Comparison of ENCODE assay signal across 8 cellular contexts in the genomic region with DNA sequence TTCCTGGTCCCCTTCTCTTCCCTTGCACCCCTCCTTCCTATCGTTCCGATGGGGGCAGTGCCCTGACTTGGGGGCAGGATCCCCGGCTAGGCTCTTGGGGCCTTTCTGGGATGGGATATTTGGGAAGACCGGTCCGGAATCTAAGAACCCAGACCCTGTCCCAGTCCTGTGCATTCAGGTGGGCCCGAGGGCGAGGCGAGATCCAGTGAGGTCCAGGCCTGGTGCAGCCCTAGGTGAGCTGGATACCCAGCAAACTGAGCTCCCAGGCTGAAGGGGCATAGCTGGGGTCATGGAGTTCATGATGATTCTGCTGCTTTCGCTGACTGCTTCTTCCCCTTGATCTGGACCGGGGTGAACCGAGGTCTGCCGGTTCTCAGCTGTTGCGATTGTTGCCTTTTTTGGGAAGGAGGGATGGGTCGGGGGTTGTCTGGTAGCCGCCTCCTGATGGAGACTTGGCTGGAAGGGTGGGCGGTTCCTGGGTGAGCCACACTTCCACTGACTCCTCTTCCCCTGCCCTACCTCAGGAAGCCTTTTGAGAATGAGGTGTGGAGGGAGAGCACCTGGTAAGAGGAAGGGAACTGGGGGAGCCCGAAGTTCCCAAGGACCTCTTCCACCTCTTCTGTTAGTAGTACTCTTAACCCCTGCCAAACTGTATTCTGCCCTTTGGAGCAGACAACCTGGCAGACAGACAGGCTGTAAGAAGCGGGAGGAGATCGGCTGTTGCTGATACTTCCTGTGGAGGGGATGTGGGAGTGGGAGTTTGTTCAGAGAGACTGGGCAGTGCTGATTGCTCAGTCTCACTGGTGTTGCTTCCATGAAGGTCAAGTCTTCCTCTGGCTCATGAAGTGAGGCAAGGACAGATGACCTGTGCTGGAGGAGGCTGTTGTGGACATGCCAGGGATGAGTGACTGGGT. TPM values are rescaled to one million over a fixed set of nuclear protein-coding genes. Genes with fewer than 3 reads are reported as not detected.
DNase-seq lines count a peak whose midpoint lies in the region; ATAC-seq, FAIRE-seq and TF ChIP-seq lines count a peak whose summit lies in the region.

No MANE protein-coding gene starts in this region.

- FAIRE-seq in keratinocyte (lab: Jason Lieb, UNC), result no peak
- FAIRE-seq in HTR-8/SVneo (lab: Jason Lieb, UNC), result no peak

- peak; percentile 69 for DNase-seq in EH (ENCODE audit: low read depth)
- DNase-seq in IMR-90, result no peak
- peak in 3 of 7 donors; percentile 37 to 42 (median 39) for DNase-seq in adrenal gland
- no peak for DNase-seq in keratinocyte (ENCODE audit: low read depth, low spot score)
- DNase-seq in HTR-8/SVneo (ENCODE audit: insufficient read length, low spot score), result no peak

- 0% methylated on average over 2 of the region's 19 CpGs; no CpG with 5 or more reads in 1 of the 2 experiments for WGBS in IMR-90 (ENCODE audit: extremely low coverage in 2 of 2, insufficient read length in 1 of 2), 2 experiments
- WGBS in adrenal gland, 4 donors, result 0 to 2% (median 1%) methylated on average over 7 to 19 of the region's 19 CpGs

- peak overlapping the region; percentile 87 for H2BK5ac ChIP-seq in IMR-90 (ENCODE audit: low read depth, low read length, poor library complexity, severe bottlenecking)

- peak overlapping the region; percentile 62 for H2BK120ac ChIP-seq in IMR-90 (ENCODE audit: low read depth, low read length)

- ATAC-seq in IMR-90 (ENCODE audit: low read depth) (peak; percentile 25), HG02763 (IDR thresholded peaks at IDR 0.05; ENCODE audit: unreplicated experiment) (no peak), HG03196 (IDR thresholded peaks at IDR 0.05; ENCODE audit: unreplicated experiment) (no peak)

- H3K27ac ChIP-seq in IMR-90 (ENCODE audit: insufficient read depth, low read length), result peak overlapping the region; percentile 91
- H3K27ac ChIP-seq in adrenal gland, result peak overlapping the region in 4 of 5 donors; percentile 71 to 97 (median 92)
- H3K27ac ChIP-seq in keratinocyte (ENCODE audit: control insufficient read depth, insufficient read depth, low read length), result peak overlapping the region; percentile 85

- peak overlapping the region; percentile 98 for H3K23ac ChIP-seq in IMR-90 (ENCODE audit: low read depth, low read length)

- peaks cover 10% of the 10 kb centered on the region for H3K36me3 Mint-ChIP-seq in stimulated activated naive CD8-positive, alpha-beta T cell treated with anti-CD3 and anti-CD28 coated beads, Interleukin-15, Interleukin-2, amounts not matched to agents 100 ng/mL and 50 ng/mL, for 24 hours (ENCODE audit: low read depth)

- H4K5ac ChIP-seq in IMR-90 (ENCODE audit: low read depth, low read length), result peak overlapping the region; percentile 54

- H3K27me3 ChIP-seq in IMR-90 (ENCODE audit: control insufficient read depth, insufficient read depth, low read length), result no peaks in the 10 kb centered on the region
- no peaks in the 10 kb centered on the region for H3K27me3 ChIP-seq in adrenal gland
- H3K27me3 ChIP-seq in keratinocyte (ENCODE audit: control insufficient read depth, extremely low read depth, insufficient read depth, low read length), result no peaks in the 10 kb centered on the region

- no TSS peak for BruUV-seq in IMR-90 (replicated peaks; lab: Mats Ljungman, UMichigan)

- peak overlapping the region; percentile 84 for H4K91ac ChIP-seq in IMR-90 (ENCODE audit: insufficient read depth, low read depth, low read length)

- H2AK5ac ChIP-seq in IMR-90 (ENCODE audit: low read depth, low read length), result peak overlapping the region; percentile 100

- peak overlapping the region; percentile 74 to 84 for H4K8ac ChIP-seq in IMR-90 (ENCODE audit: low read depth in 2 of 2, low read length in 2 of 2)

- POLR2A ChIA-PET in IMR-90 (lab: Charles Lee; ENCODE audit: unreplicated experiment), result no interaction called here

- no peaks in the 10 kb centered on the region for H3K9me3 Mint-ChIP-seq in stimulated activated naive CD8-positive, alpha-beta T cell treated with anti-CD3 and anti-CD28 coated beads, Interleukin-15, Interleukin-2, amounts not matched to agents 100 ng/mL and 50 ng/mL, for 24 hours

- H3K9ac ChIP-seq in IMR-90 (ENCODE audit: low read depth, low read length) (peak overlapping the region; percentile 84), keratinocyte (ENCODE audit: control insufficient read depth, extremely low read depth, insufficient read depth, low read length) (peak overlapping the region; percentile 85)

- peaks cover 10% of the 10 kb centered on the region for H3K4me1 ChIP-seq in IMR-90 (ENCODE audit: control insufficient read depth, insufficient read depth, low read length)
- peaks cover 9 to 25% of the 10 kb centered on the region in 2 donors for H3K4me1 ChIP-seq in adrenal gland (replicated peaks in 1 of 2)
- peaks cover 57% of the 10 kb centered on the region for H3K4me1 ChIP-seq in keratinocyte (ENCODE audit: control insufficient read depth, extremely low read depth, insufficient read depth, low read length)

- no peak for TF ChIP-seq CTCF in IMR-90 (conservative IDR thresholded peaks at IDR 0.05; ENCODE audit: low read depth, low read length)
- TF ChIP-seq CTCF in adrenal gland (IDR thresholded peaks at IDR 0.05), result no peak
- TF ChIP-seq CTCF in keratinocyte (optimal IDR thresholded peaks at IDR 0.05 in 1 of 3, IDR thresholded peaks at IDR 0.05 in 1 of 3, conservative IDR thresholded peaks at IDR 0.05 in 1 of 3; ENCODE audit: extremely low read depth in 1 of 3, insufficient read depth in 2 of 3, low read length in 3 of 3), result no peak

- H2AK9ac ChIP-seq in IMR-90 (replicated peaks; ENCODE audit: low read depth, low read length, poor library complexity), result peak overlapping the region; percentile 98

- H3K4me2 ChIP-seq in IMR-90 (ENCODE audit: low read depth, low read length) (peak overlapping the region; percentile 95), keratinocyte (ENCODE audit: control insufficient read depth, extremely low read depth, insufficient read depth, low read depth, low read length) (peak overlapping the region; percentile 100)

- H2AFZ ChIP-seq in IMR-90 (replicated peaks; ENCODE audit: low read length, poor library complexity) (peak overlapping the region; percentile 100), keratinocyte (ENCODE audit: control insufficient read depth, low read length) (no peak overlapping the region)

- H3K14ac ChIP-seq in IMR-90 (replicated peaks; ENCODE audit: low read depth, low read length), result peak overlapping the region; percentile 98

- H3K27me3 Mint-ChIP-seq in stimulated activated naive CD8-positive, alpha-beta T cell treated with anti-CD3 and anti-CD28 coated beads, Interleukin-15, Interleukin-2, amounts not matched to agents 100 ng/mL and 50 ng/mL, for 24 hours, result no peaks in the 10 kb centered on the region

- H3K4me3 Mint-ChIP-seq in stimulated activated naive CD8-positive, alpha-beta T cell treated with anti-CD3 and anti-CD28 coated beads, Interleukin-15, Interleukin-2, amounts not matched to agents 100 ng/mL and 50 ng/mL, for 24 hours, result peak overlapping the region; percentile 93

- peak overlapping the region; percentile 35 for H3K18ac ChIP-seq in IMR-90 (ENCODE audit: low read depth, low read length)

- dilution Hi-C loops in IMR-90 (cut with HindIII; ENCODE audit: low sequenced_read_pairs, unreplicated experiment) (no loop called here), keratinocyte (cut with MboI; ENCODE audit: extremely low pct_ligation_motif_present, low sequenced_read_pairs) (no loop called here)

- TF ChIP-seq RAD21 in IMR-90 (IDR thresholded peaks at IDR 0.05; ENCODE audit: low read length), result no peak

- TF ChIP-seq POLR2A in IMR-90 (IDR thresholded peaks at IDR 0.05; ENCODE audit: low read depth, low read length) (no peak), adrenal gland (IDR thresholded peaks at IDR 0.05) (peak in 1 of 2 donors; percentile 34)

- H2BK15ac ChIP-seq in IMR-90 (ENCODE audit: low read depth, low read length), result peak overlapping the region; percentile 55; the same call in 1 of the 3 replicates

- H3K4me3 ChIP-seq in IMR-90 (ENCODE audit: insufficient read depth, low read depth, low read length), result peak overlapping the region; percentile 78
- peak overlapping the region; percentile 40 to 90 (median 74) for H3K4me3 ChIP-seq in adrenal gland
- H3K4me3 ChIP-seq in keratinocyte (ENCODE audit: control insufficient read depth in 2 of 3, extremely low read depth in 1 of 3, insufficient read depth in 2 of 3, low read depth in 1 of 3, low read length in 3 of 3), result peak overlapping the region; percentile 92 to 100 (median 99)

- H3K27ac Mint-ChIP-seq in stimulated activated naive CD8-positive, alpha-beta T cell treated with anti-CD3 and anti-CD28 coated beads, Interleukin-15, Interleukin-2, amounts not matched to agents 100 ng/mL and 50 ng/mL, for 24 hours, result peak overlapping the region; percentile 94

- peaks cover 30% of the 10 kb centered on the region for H4K20me1 ChIP-seq in IMR-90 (ENCODE audit: insufficient read depth, low read length)
- H4K20me1 ChIP-seq in keratinocyte (ENCODE audit: control insufficient read depth, extremely low read depth, insufficient read depth, low read length), result peaks cover 5% of the 10 kb centered on the region

- in situ Hi-C loops in IMR-90 (cut with MboI; ENCODE audit: low sequenced_read_pairs), result no loop called here

- H3K9me3 ChIP-seq in IMR-90 (ENCODE audit: control insufficient read depth, insufficient read depth, low read length) (no peaks in the 10 kb centered on the region), adrenal gland (replicated peaks in 1 of 3) (no peaks in the 10 kb centered on the region), keratinocyte (ENCODE audit: control insufficient read depth, low read depth, low read length) (no peaks in the 10 kb centered on the region)

- peaks cover 43% of the 10 kb centered on the region for H3K4me1 Mint-ChIP-seq in stimulated activated naive CD8-positive, alpha-beta T cell treated with anti-CD3 and anti-CD28 coated beads, Interleukin-15, Interleukin-2, amounts not matched to agents 100 ng/mL and 50 ng/mL, for 24 hours (ENCODE audit: low read depth)

- peak overlapping the region; percentile 39; the same call in 1 of the 2 replicates for H2BK20ac ChIP-seq in IMR-90 (ENCODE audit: low read depth, low read length)

- H3K36me3 ChIP-seq in IMR-90 (ENCODE audit: control insufficient read depth, insufficient read depth, low read length) (peaks cover 21% of the 10 kb centered on the region), adrenal gland (replicated peaks in 1 of 2) (peaks cover 0 to 16% of the 10 kb centered on the region in 2 donors), keratinocyte (ENCODE audit: control insufficient read depth in 2 of 2, extremely low read depth in 1 of 2, insufficient read depth in 2 of 2, low read length in 2 of 2) (peaks cover 18 to 19% of the 10 kb centered on the region in 2 experiments)

- CTCF ChIA-PET in IMR-90 (lab: Yijun Ruan, JAX), result no interaction called here

- H3K56ac ChIP-seq in IMR-90 (ENCODE audit: extremely low read depth, insufficient read depth, low read length), result peak overlapping the region; percentile 81

- intact Hi-C loops in IMR-90 (cut with micrococcal nuclease), result loop anchor here (5.0 kb wide), 1 partner anchor 64 kb away; the partner anchor contains the start of genes DOLK and NUP188
- intact Hi-C loops in adrenal gland (cut with DNase I), result loop anchor here (5.0 kb wide), 2 partner anchors 34 to 39 kb away; partner anchors contain the start of gene PHYHD1 (in 1 of the 2)

- peaks cover 78% of the 10 kb centered on the region for H3K79me2 ChIP-seq in keratinocyte (ENCODE audit: control insufficient read depth, insufficient read depth, low read length)

- peaks cover 28 to 77% of the 10 kb centered on the region in 2 experiments for H3K79me1 ChIP-seq in IMR-90 (ENCODE audit: low read depth in 1 of 2, low read length in 2 of 2)

- H3K9me1 ChIP-seq in IMR-90 (ENCODE audit: insufficient read depth, low read length), result peaks cover 24% of the 10 kb centered on the region
- H3K9me1 ChIP-seq in keratinocyte (ENCODE audit: control insufficient read depth, extremely low read depth, insufficient read depth, low read length), result peaks cover 4% of the 10 kb centered on the region

- H3K4ac ChIP-seq in IMR-90 (ENCODE audit: low read depth, low read length), result peak overlapping the region; percentile 98

RNA-seq across cellular contexts. Expression of gene LRRC8A, which starts 1.0 kb away (rescaled TPM):
- total RNA-seq in IMR-90 (2012; rRNA removed) (42.8 and 45.8 TPM in 2 replicates), adrenal gland (10 to 100 TPM; 29.6 to 88.3 (median 42.8) TPM)
- polyA plus RNA-seq in IMR-90 (2012; rRNA removed) (60.9 and 71.7 TPM in 2 replicates), adrenal gland (10 to 100 TPM in 2 of 3 donors, 1 to 10 TPM in 1; 9.0 to 15.7 (median 13.0) TPM), keratinocyte (88.3 to 127 TPM (median 109 TPM) in 3 replicates)
- 41.2 and 75.7 TPM in 2 replicates for polyA plus RNA-seq in IMR-90 (2012; cell fraction: cytosol; rRNA removed)
- polyA plus RNA-seq in IMR-90 (2012; cell fraction: nucleus; rRNA removed; ENCODE audit: low replicate concordance), result 27.5 and 49.9 TPM in 2 replicates
- polyA plus RNA-seq in keratinocyte (2011; ENCODE audit: low read depth), result 51.1 TPM
- polyA plus RNA-seq in keratinocyte (2011; cell fraction: cytosol; rRNA removed), result 77.7 and 119 TPM in 2 replicates
- polyA plus RNA-seq in keratinocyte (2011; cell fraction: nucleus; rRNA removed), result 143 and 183 TPM in 2 replicates
- polyA plus RNA-seq in keratinocyte (2012; ENCODE audit: low replicate concordance), result 109 and 130 TPM in 2 replicates
- polyA minus RNA-seq in keratinocyte, result 154 to 426 TPM (median 169 TPM) in 3 replicates
- polyA minus RNA-seq in keratinocyte (2011; cell fraction: cytosol; rRNA and poly(A)+ RNA removed), result 129 TPM
- polyA minus RNA-seq in keratinocyte (2011; cell fraction: nucleus; rRNA and poly(A)+ RNA removed), result 118 and 144 TPM in 2 replicates

RNA-seq across cellular contexts. Expression of gene KYAT1, which starts 1.2 kb away (rescaled TPM):
- total RNA-seq in IMR-90 (2012; rRNA removed) (5.8 and 6.8 TPM in 2 replicates), adrenal gland (10 to 100 TPM in 1 of 8 donors, 1 to 10 TPM in 7; 3.5 to 10.3 (median 8.3) TPM)
- polyA plus RNA-seq in IMR-90 (2012; rRNA removed) (8.8 and 9.5 TPM in 2 replicates), adrenal gland (1 to 10 TPM; 3.5 to 9.6 (median 5.8) TPM), keratinocyte (10.9 to 13.9 TPM (median 13.9 TPM) in 3 replicates)
- polyA plus RNA-seq in IMR-90 (2012; cell fraction: cytosol; rRNA removed), result 6.3 and 7.8 TPM in 2 replicates
- polyA plus RNA-seq in IMR-90 (2012; cell fraction: nucleus; rRNA removed; ENCODE audit: low replicate concordance), result 23.1 and 33.9 TPM in 2 replicates
- 0.94 TPM for polyA plus RNA-seq in keratinocyte (2011; ENCODE audit: low read depth)
- 7.3 and 10.5 TPM in 2 replicates for polyA plus RNA-seq in keratinocyte (2011; cell fraction: cytosol; rRNA removed)
- polyA plus RNA-seq in keratinocyte (2011; cell fraction: nucleus; rRNA removed), result 16.3 and 20.8 TPM in 2 replicates
- 5.3 and 10.5 TPM in 2 replicates for polyA plus RNA-seq in keratinocyte (2012; ENCODE audit: low replicate concordance)
- polyA minus RNA-seq in keratinocyte, result 6.9 to 19.5 TPM (median 10.4 TPM) in 3 replicates
- polyA minus RNA-seq in keratinocyte (2011; cell fraction: cytosol; rRNA and poly(A)+ RNA removed), result 9.8 TPM
- polyA minus RNA-seq in keratinocyte (2011; cell fraction: nucleus; rRNA and poly(A)+ RNA removed), result 4.2 and 5.6 TPM in 2 replicates

RNA-seq across cellular contexts. Expression of gene PHYHD1, which starts 37.8 kb away (rescaled TPM):
- 2.2 and 3.3 TPM in 2 replicates for total RNA-seq in IMR-90 (2012; rRNA removed)
- polyA plus RNA-seq in IMR-90 (2012; rRNA removed), result 8.4 and 10.0 TPM in 2 replicates
- 4.2 and 8.4 TPM in 2 replicates for polyA plus RNA-seq in IMR-90 (2012; cell fraction: cytosol; rRNA removed)
- polyA plus RNA-seq in IMR-90 (2012; cell fraction: nucleus; rRNA removed; ENCODE audit: low replicate concordance), result 18.1 and 18.9 TPM in 2 replicates
- 10 to 100 TPM; 10.5 to 56.5 (median 30.9) TPM for total RNA-seq in adrenal gland
- 10 to 100 TPM in 2 of 3 donors, 1 to 10 TPM in 1; 9.1 to 86.6 (median 64.9) TPM for polyA plus RNA-seq in adrenal gland
- polyA plus RNA-seq in keratinocyte, result 4.6 to 5.2 TPM (median 4.7 TPM) in 3 replicates
- 1.3 TPM for polyA plus RNA-seq in keratinocyte (2011; ENCODE audit: low read depth)
- polyA plus RNA-seq in keratinocyte (2011; cell fraction: cytosol; rRNA removed), result 3.6 and 6.2 TPM in 2 replicates
- polyA plus RNA-seq in keratinocyte (2011; cell fraction: nucleus; rRNA removed), result 4.1 and 7.8 TPM in 2 replicates
- 4.0 and 6.0 TPM in 2 replicates for polyA plus RNA-seq in keratinocyte (2012; ENCODE audit: low replicate concordance)
- polyA minus RNA-seq in keratinocyte, result 4.2 to 5.9 TPM (median 4.5 TPM) in 3 replicates
- 4.0 TPM for polyA minus RNA-seq in keratinocyte (2011; cell fraction: cytosol; rRNA and poly(A)+ RNA removed)
- polyA minus RNA-seq in keratinocyte (2011; cell fraction: nucleus; rRNA and poly(A)+ RNA removed), result 2.0 and 2.9 TPM in 2 replicates

RNA-seq across cellular contexts. Expression of gene SPOUT1, which starts 53.3 kb away (rescaled TPM):
- total RNA-seq in IMR-90 (2012; rRNA removed) (15.8 and 17.9 TPM in 2 replicates), adrenal gland (10 to 100 TPM; 18.7 to 56.3 (median 41.0) TPM)
- polyA plus RNA-seq in IMR-90 (2012; rRNA removed) (27.8 and 30.2 TPM in 2 replicates), adrenal gland (10 to 100 TPM; 20.8 to 51.6 (median 41.1) TPM), keratinocyte (22.0 to 27.5 TPM (median 26.5 TPM) in 3 replicates)
- polyA plus RNA-seq in IMR-90 (2012; cell fraction: cytosol; rRNA removed), result 13.9 and 20.2 TPM in 2 replicates
- 40.1 and 103 TPM in 2 replicates for polyA plus RNA-seq in IMR-90 (2012; cell fraction: nucleus; rRNA removed; ENCODE audit: low replicate concordance)
- polyA plus RNA-seq in keratinocyte (2011; ENCODE audit: low read depth), result 10.8 TPM
- polyA plus RNA-seq in keratinocyte (2011; cell fraction: cytosol; rRNA removed), result 16.2 and 27.5 TPM in 2 replicates
- 35.5 and 46.1 TPM in 2 replicates for polyA plus RNA-seq in keratinocyte (2011; cell fraction: nucleus; rRNA removed)
- 27.1 and 27.3 TPM in 2 replicates for polyA plus RNA-seq in keratinocyte (2012; ENCODE audit: low replicate concordance)
- 18.3 to 77.2 TPM (median 19.1 TPM) in 3 replicates for polyA minus RNA-seq in keratinocyte
- polyA minus RNA-seq in keratinocyte (2011; cell fraction: cytosol; rRNA and poly(A)+ RNA removed), result 29.9 TPM
- 5.9 and 6.9 TPM in 2 replicates for polyA minus RNA-seq in keratinocyte (2011; cell fraction: nucleus; rRNA and poly(A)+ RNA removed)
